In the genomic region with DNA sequence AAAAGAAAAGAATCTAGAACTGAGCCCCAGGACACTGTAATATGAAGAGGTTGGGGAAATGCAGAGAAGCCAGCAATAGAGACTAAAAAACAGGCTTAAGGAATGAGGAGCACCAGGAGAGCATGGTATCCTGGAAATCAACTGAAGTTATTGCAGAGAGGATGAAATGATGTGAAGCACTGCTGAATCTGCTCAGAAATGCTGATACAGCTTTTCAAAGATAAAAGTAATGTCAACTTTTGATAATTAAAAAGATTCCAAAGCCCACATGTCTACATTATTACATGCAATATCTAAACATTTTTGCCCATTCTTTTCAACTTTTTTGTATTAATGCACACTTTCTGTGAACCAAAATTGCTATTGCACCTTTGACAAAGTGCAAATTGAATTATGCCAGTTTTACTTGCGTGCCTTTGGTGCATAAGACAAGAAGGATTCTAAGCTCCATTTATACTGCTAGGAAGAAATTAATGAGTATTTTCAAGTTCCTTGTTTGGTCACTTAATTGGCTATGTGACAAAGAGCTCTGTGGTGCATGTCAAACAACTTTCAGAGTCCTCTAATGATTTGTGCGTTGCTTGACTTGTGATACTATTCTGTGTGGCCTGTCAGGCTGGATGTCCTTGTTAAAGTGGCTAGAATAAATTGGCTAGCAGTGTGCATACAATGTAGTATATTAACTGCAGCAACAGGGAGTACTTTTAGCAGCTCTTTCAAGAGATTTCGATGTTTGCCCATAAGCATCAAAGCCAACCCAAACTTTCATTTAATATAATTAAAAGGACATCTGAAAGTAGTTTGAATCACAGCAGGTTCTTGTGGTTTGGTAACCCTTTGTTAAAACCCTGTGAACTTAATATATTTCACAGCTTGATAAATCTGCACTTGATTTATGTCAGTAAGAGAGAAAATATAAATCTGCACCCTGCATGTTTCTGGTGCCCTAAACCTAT, we compare ENCODE assay signal across 19 cellular contexts.
"Had no signal": no experiment of that assay in that cellular context is flagged by ENCODE, and none has a peak within 500 bp of the region (broad histone marks: within the 10 kb centered on the region; RNA-seq: fewer than 3 reads in every experiment).

No MANE protein-coding gene starts in this region.

- H3K4me1 ChIP-seq: ascending aorta had no signal

- H3K4me1 Mint-ChIP-seq: activated CD8-positive, alpha-beta memory T cell treated with anti-CD3 and anti-CD28 coated beads, Interleukin-2, amount 10 ng/mL, durations not matched to agents 7 days and 5 days; immature natural killer cell; naive B cell had no signal

- FAIRE-seq: colon, TTC549 had no signal

- H3K9me3 Mint-ChIP-seq: type B pancreatic cell had no signal

- H3K27ac Mint-ChIP-seq: activated CD8-positive, alpha-beta memory T cell treated with anti-CD3 and anti-CD28 coated beads, Interleukin-2, amount 10 ng/mL, durations not matched to agents 7 days and 5 days; activated T-cell treated with anti-CD3 and anti-CD28 coated beads, Interleukin-2, amount 50 U/mL, for 72 hours; immature natural killer cell; naive B cell; type B pancreatic cell had no signal

- H3K27me3 Mint-ChIP-seq: activated CD8-positive, alpha-beta memory T cell treated with anti-CD3 and anti-CD28 coated beads, Interleukin-2, amount 10 ng/mL, durations not matched to agents 7 days and 5 days; naive B cell had no signal

- H3K36me3 Mint-ChIP-seq: activated CD8-positive, alpha-beta memory T cell treated with anti-CD3 and anti-CD28 coated beads, Interleukin-2, amount 10 ng/mL, durations not matched to agents 7 days and 5 days; immature natural killer cell; naive B cell had no signal

- H3K36me3 ChIP-seq: ascending aorta, esophagus squamous epithelium, suprapubic skin had no signal

- ATAC-seq: activated CD8-positive, alpha-beta memory T cell treated with anti-CD3 and anti-CD28 coated beads, Interleukin-2, amount 10 ng/mL, durations not matched to agents 7 days and 5 days; activated T-cell treated with anti-CD3 and anti-CD28 coated beads, Interleukin-2, amount 50 U/mL, for 72 hours; stimulated activated naive CD8-positive, alpha-beta T cell treated with anti-CD3 and anti-CD28 coated beads, Interleukin-15, Interleukin-2, amounts not matched to agents 100 U/mL and 50 U/mL, for 24 hours had no signal

- DNase-seq: activated CD4-positive, alpha-beta T cell treated with anti-CD3 and anti-CD28 coated beads, Interleukin-2, amount 50 U/mL, for 48 hours; activated CD4-positive, CD25-positive, alpha-beta regulatory T cell treated with anti-CD3 and anti-CD28 coated beads, Interleukin-2, amount 50 U/mL, for 72 hours; activated CD8-positive, alpha-beta memory T cell treated with anti-CD3 and anti-CD28 coated beads, Interleukin-2, amount 10 ng/mL, durations not matched to agents 7 days and 5 days; activated T-cell treated with anti-CD3 and anti-CD28 coated beads, Interleukin-2, amount 50 U/mL, for 72 hours; esophagus squamous epithelium; foreskin fibroblast; immature natural killer cell; naive B cell; nucleus accumbens; stimulated activated CD4-positive, alpha-beta T cell treated with anti-CD3 and anti-CD28 coated beads, Interleukin-2, amount 100 ng/mL, for 48 hours; stimulated activated CD8-positive, alpha-beta memory T cell treated with anti-CD3 and anti-CD28 coated beads, Interleukin-4, amount 100 ng/mL, for 48 hours; stimulated activated naive CD8-positive, alpha-beta T cell treated with anti-CD3 and anti-CD28 coated beads, Interleukin-15, Interleukin-2, amounts not matched to agents 100 U/mL and 50 U/mL, for 24 hours; T-helper 2 cell had no signal

- H3K27ac ChIP-seq: ascending aorta, esophagus squamous epithelium, suprapubic skin had no signal

- H3K4me3 ChIP-seq: ascending aorta, esophagus squamous epithelium, lung, suprapubic skin had no signal

- H3K9me3 ChIP-seq: ascending aorta, esophagus squamous epithelium, suprapubic skin had no signal

- H3K27me3 ChIP-seq: ascending aorta, esophagus squamous epithelium, suprapubic skin had no signal

- H3K4me3 Mint-ChIP-seq: activated CD8-positive, alpha-beta memory T cell treated with anti-CD3 and anti-CD28 coated beads, Interleukin-2, amount 10 ng/mL, durations not matched to agents 7 days and 5 days; activated T-cell treated with anti-CD3 and anti-CD28 coated beads, Interleukin-2, amount 50 U/mL, for 72 hours; immature natural killer cell; naive B cell; type B pancreatic cell had no signal
